Comparison of ENCODE assay signal across 18 cellular contexts in genomic region chr3:102192575-102192974, GRCh38.
"Had no signal": no experiment of that assay in that cellular context is flagged by ENCODE, and none has a peak within 500 bp of the region (broad histone marks: within the 10 kb centered on the region; RNA-seq: fewer than 3 reads in every experiment).

No MANE protein-coding gene starts in this region.

- DNase-seq: activated CD4-positive, alpha-beta T cell treated with anti-CD3 and anti-CD28 coated beads, Interleukin-2, amount 50 U/mL, for 4 hours; activated naive CD4-positive, alpha-beta T cell treated with anti-CD3 and anti-CD28 coated beads for 36 hours; activated naive CD8-positive, alpha-beta T cell treated with anti-CD3 and anti-CD28 coated beads, Interleukin-2, amount 50 U/mL, for 24 hours; activated T-cell treated with anti-CD3 and anti-CD28 coated beads for 4 hours; dermis blood vessel endothelial cell; erythroblast; islet precursor cell; left ventricle myocardium superior; nephron progenitor cell; psoas muscle; right lobe of liver; stimulated activated naive CD8-positive, alpha-beta T cell treated with anti-CD3 and anti-CD28 coated beads, Interleukin-15, Interleukin-2, amounts not matched to agents 100 U/mL and 50 U/mL, for 24 hours; T-cell; T-helper 9 cell; trophoblast cell had no signal

- H3K4me1 ChIP-seq: psoas muscle had no signal

- H3K9me3 ChIP-seq: ascending aorta, gastroesophageal sphincter, psoas muscle, right lobe of liver had no signal

- H3K36me3 ChIP-seq: ascending aorta, gastroesophageal sphincter, right lobe of liver had no signal

- H3K27ac ChIP-seq: ascending aorta, gastroesophageal sphincter, psoas muscle, right lobe of liver had no signal

- ATAC-seq: activated CD4-positive, CD25-positive, alpha-beta regulatory T cell treated with anti-CD3 and anti-CD28 coated beads, Interleukin-2, amount 50 U/mL, for 24 hours; gastroesophageal sphincter; left ventricle myocardium superior; psoas muscle; right lobe of liver; T-cell had no signal

- H3K27me3 ChIP-seq: ascending aorta, gastroesophageal sphincter, right lobe of liver had no signal

- H3K4me3 ChIP-seq: ascending aorta, gastroesophageal sphincter, psoas muscle, right lobe of liver had no signal
